ENCODE assay signal across 22 cellular contexts in genomic region chr12:69991683-69992297, GRCh38.
DNase-seq lines count a peak whose midpoint lies in the region; ATAC-seq and TF ChIP-seq lines count a peak whose summit lies in the region.
"Had no signal": no experiment of that assay in that cellular context is flagged by ENCODE, and none has a peak within 500 bp of the region (broad histone marks: within the 10 kb centered on the region; RNA-seq: fewer than 3 reads in every experiment).

No MANE protein-coding gene starts in this region.

- H3K27ac Mint-ChIP-seq in neural crest cell (ENCODE audit: unreplicated experiment) = peak overlapping the region; percentile 22
- no peak overlapping the region for H3K27ac Mint-ChIP-seq in activated T-cell treated with anti-CD3 and anti-CD28 coated beads, Interleukin-2, amount 50 U/mL, for 72 hours
- H3K27ac Mint-ChIP-seq: activated CD4-positive, alpha-beta T cell treated with anti-CD3 and anti-CD28 coated beads for 36 hours; activated naive CD8-positive, alpha-beta T cell treated with anti-CD3 and anti-CD28 coated beads, Interleukin-2, amount 10 ng/mL, durations not matched to agents 7 days and 5 days; activated T-helper 2 cell treated with anti-CD3 and anti-CD28 coated beads, Interferon-gamma antibody, Interleukin-2, Interleukin-4, amounts not matched to agents 10 μg/mL and 5 μg/mL and 100 μg/mL, durations not matched to agents 14 hours and 24 hours and 36 hours; memory B cell; naive thymus-derived CD8-positive, alpha-beta T cell had no signal

- no peak overlapping the region for H3K4me3 ChIP-seq in AG10803 (ENCODE audit: low read length)
- no peak overlapping the region for H3K4me3 ChIP-seq in coronary artery
- H3K4me3 ChIP-seq: psoas muscle, spleen had no signal

- TF ChIP-seq CTCF in AG10803 (conservative IDR thresholded peaks at IDR 0.05; ENCODE audit: low read length) (no peak), coronary artery (IDR thresholded peaks at IDR 0.05) (no peak), neural crest cell (conservative IDR thresholded peaks at IDR 0.05) (no peak)

- H3K36me3 Mint-ChIP-seq in neural crest cell (ENCODE audit: low read depth) = peaks cover 2% of the 10 kb centered on the region
- no peaks in the 10 kb centered on the region for H3K36me3 Mint-ChIP-seq in activated T-cell treated with anti-CD3 and anti-CD28 coated beads, Interleukin-2, amount 50 U/mL, for 72 hours (ENCODE audit: insufficient read depth in 2 of 2)
- H3K36me3 Mint-ChIP-seq: activated naive CD8-positive, alpha-beta T cell treated with anti-CD3 and anti-CD28 coated beads, Interleukin-2, amount 10 ng/mL, durations not matched to agents 7 days and 5 days; brain; CD4-positive, CD25-positive, alpha-beta regulatory T cell; memory B cell; naive thymus-derived CD8-positive, alpha-beta T cell had no signal

- H3K4me3 Mint-ChIP-seq in neural crest cell = no peak overlapping the region
- no peak overlapping the region for H3K4me3 Mint-ChIP-seq in activated T-cell treated with anti-CD3 and anti-CD28 coated beads, Interleukin-2, amount 50 U/mL, for 72 hours
- H3K4me3 Mint-ChIP-seq: activated CD4-positive, alpha-beta T cell treated with anti-CD3 and anti-CD28 coated beads for 36 hours; activated naive CD8-positive, alpha-beta T cell treated with anti-CD3 and anti-CD28 coated beads, Interleukin-2, amount 10 ng/mL, durations not matched to agents 7 days and 5 days; brain; CD4-positive, CD25-positive, alpha-beta regulatory T cell; memory B cell; naive thymus-derived CD8-positive, alpha-beta T cell had no signal

- ATAC-seq in activated T-cell treated with anti-CD3 and anti-CD28 coated beads, Interleukin-2, amount 50 U/mL, for 72 hours (replicated peaks in 1 of 2) = no peak
- ATAC-seq in HG02571 (IDR thresholded peaks at IDR 0.05; ENCODE audit: unreplicated experiment) (no peak), GM21576 (IDR thresholded peaks at IDR 0.05; ENCODE audit: unreplicated experiment) (no peak)
- ATAC-seq: activated CD4-positive, alpha-beta T cell treated with anti-CD3 and anti-CD28 coated beads for 36 hours; naive thymus-derived CD8-positive, alpha-beta T cell had no signal

- DNase-seq in AG10803 (ENCODE audit: low read depth) (peak; percentile 20), MV-4-11 (lab: John Stamatoyannopoulos, UW) (peak; percentile 4), coronary artery (ENCODE audit: low spot score) (no peak), neural crest cell (ENCODE audit: low read depth, low spot score) (no peak), GM19238 (ENCODE audit: insufficient read length, low spot score) (no peak)
- no peak for DNase-seq in activated T-cell treated with anti-CD3 and anti-CD28 coated beads, Interleukin-2, amount 50 U/mL, for 72 hours
- DNase-seq: activated CD4-positive, alpha-beta T cell treated with anti-CD3 and anti-CD28 coated beads for 36 hours; activated naive CD8-positive, alpha-beta T cell treated with anti-CD3 and anti-CD28 coated beads, Interleukin-2, amount 10 ng/mL, durations not matched to agents 7 days and 5 days; CD4-positive, CD25-positive, alpha-beta regulatory T cell; DND-41; hippocampal formation; naive thymus-derived CD8-positive, alpha-beta T cell; NCI-H1092; NK-92 treated with Interleukin-12 subunit alpha and Interleukin-12 subunit beta, amount 100 ng/mL, for 24 hours; psoas muscle; spleen; stimulated activated CD8-positive, alpha-beta memory T cell treated with anti-CD3 and anti-CD28 coated beads, Interleukin-4, amount 100 ng/mL, for 48 hours had no signal

- peaks cover 2% of the 10 kb centered on the region for H3K9me3 Mint-ChIP-seq in neural crest cell
- peaks cover 0 to 3% of the 10 kb centered on the region in 2 donors for H3K9me3 Mint-ChIP-seq in activated T-cell treated with anti-CD3 and anti-CD28 coated beads, Interleukin-2, amount 50 U/mL, for 72 hours
- H3K9me3 Mint-ChIP-seq: activated naive CD8-positive, alpha-beta T cell treated with anti-CD3 and anti-CD28 coated beads, Interleukin-2, amount 10 ng/mL, durations not matched to agents 7 days and 5 days; activated T-helper 2 cell treated with anti-CD3 and anti-CD28 coated beads, Interferon-gamma antibody, Interleukin-2, Interleukin-4, amounts not matched to agents 10 μg/mL and 5 μg/mL and 100 μg/mL, durations not matched to agents 14 hours and 24 hours and 36 hours; memory B cell had no signal

- H3K4me1 Mint-ChIP-seq in neural crest cell = no peaks in the 10 kb centered on the region
- H3K4me1 Mint-ChIP-seq in activated T-cell treated with anti-CD3 and anti-CD28 coated beads, Interleukin-2, amount 50 U/mL, for 72 hours (ENCODE audit: low read depth) = no peaks in the 10 kb centered on the region
- H3K4me1 Mint-ChIP-seq: activated CD4-positive, alpha-beta T cell treated with anti-CD3 and anti-CD28 coated beads for 36 hours; activated naive CD8-positive, alpha-beta T cell treated with anti-CD3 and anti-CD28 coated beads, Interleukin-2, amount 10 ng/mL, durations not matched to agents 7 days and 5 days; CD4-positive, CD25-positive, alpha-beta regulatory T cell; memory B cell; naive thymus-derived CD8-positive, alpha-beta T cell had no signal

- H3K27ac ChIP-seq in coronary artery = peak overlapping the region; percentile 54 to 85
- H3K27ac ChIP-seq: psoas muscle, spleen had no signal

- H3K27me3 Mint-ChIP-seq in neural crest cell (ENCODE audit: low read depth) = no peaks in the 10 kb centered on the region
- H3K27me3 Mint-ChIP-seq in activated T-cell treated with anti-CD3 and anti-CD28 coated beads, Interleukin-2, amount 50 U/mL, for 72 hours (ENCODE audit: low read depth) = no peaks in the 10 kb centered on the region
- H3K27me3 Mint-ChIP-seq: brain; CD4-positive, CD25-positive, alpha-beta regulatory T cell had no signal

Comparison
In these comparisons a context has a peak if more than half of its experiments do, and no peak if none do; other contexts are left out.
1. DNase-seq: peak in AG10803 (single experiment) and MV-4-11 (single experiment); none in coronary artery (single experiment), neural crest cell (single experiment), GM19238 (single experiment) and activated T-cell treated with anti-CD3 and anti-CD28 coated beads, Interleukin-2, amount 50 U/mL, for 72 hours (0 of 2).